In genomic region chr1:87683557-87683956, GRCh38 we compare ENCODE assay signal across 14 cellular contexts.
DNase-seq lines count a peak whose midpoint lies in the region; ATAC-seq, FAIRE-seq and TF ChIP-seq lines count a peak whose summit lies in the region.
"Had no signal": no experiment of that assay in that cellular context is flagged by ENCODE, and none has a peak within 500 bp of the region (broad histone marks: within the 10 kb centered on the region; RNA-seq: fewer than 3 reads in every experiment).

No MANE protein-coding gene starts in this region.

- peaks cover 12% of the 10 kb centered on the region for H3F3A ChIP-seq in Loucy (ENCODE audit: low read depth)

- in situ Hi-C loops in gastrocnemius medialis (cut with MboI; ENCODE audit: low sequenced_read_pairs in 4 of 4), result no loop called here

- no peak for TF ChIP-seq POLR2A in gastrocnemius medialis (IDR thresholded peaks at IDR 0.05)

- H3K36me3 ChIP-seq in Loucy (ENCODE audit: insufficient read depth, low read length) (no peaks in the 10 kb centered on the region), kidney (ENCODE audit: control insufficient read depth in 1 of 2, insufficient read depth in 2 of 2, low read length in 2 of 2) (no peaks in the 10 kb centered on the region), gastrocnemius medialis (no peaks in the 10 kb centered on the region)
- H3K36me3 ChIP-seq: tibial nerve had no signal

- no peak for TF ChIP-seq CTCF in Loucy (conservative IDR thresholded peaks at IDR 0.05; ENCODE audit: low read length)
- TF ChIP-seq CTCF in kidney (IDR thresholded peaks at IDR 0.05; ENCODE audit: borderline replicate concordance, extremely low read depth, insufficient read depth), result no peak
- no peak for TF ChIP-seq CTCF in gastrocnemius medialis (IDR thresholded peaks at IDR 0.05 in 4 of 5, conservative IDR thresholded peaks at IDR 0.05 in 1 of 5)

- H3K4me3 ChIP-seq in Loucy (ENCODE audit: low read length, poor library complexity, severe bottlenecking), result peak overlapping the region; percentile 73
- H3K4me3 ChIP-seq in kidney (ENCODE audit: low read length in 2 of 2), result peak overlapping the region; percentile 84 to 90
- H3K4me3 ChIP-seq in gastrocnemius medialis, result peak overlapping the region; percentile 55 to 74 (median 60)

- H3K4me1 ChIP-seq in Loucy (ENCODE audit: insufficient read depth, low read length, poor library complexity, severe bottlenecking) (peaks cover 37% of the 10 kb centered on the region), kidney (ENCODE audit: control insufficient read depth in 1 of 2, insufficient read depth in 1 of 2, low read depth in 1 of 2, low read length in 2 of 2) (no peaks in the 10 kb centered on the region), gastrocnemius medialis (peaks cover 6 to 8% of the 10 kb centered on the region in 2 donors)

- peak; percentile 19 for DNase-seq in NCI-H526 treated with DMSO at 0.1 percent for 48 hours (lab: John Stamatoyannopoulos, UW)
- no peak for DNase-seq in kidney
- no peak for DNase-seq in gastrocnemius medialis
- no peak for DNase-seq in HTR-8/SVneo (ENCODE audit: insufficient read length, low spot score)
- no peak for DNase-seq in occipital lobe (lab: John Stamatoyannopoulos, UW)
- no peak for DNase-seq in head of caudate nucleus
- DNase-seq: activated CD4-positive, alpha-beta T cell treated with anti-CD3 and anti-CD28 coated beads for 4 hours; amniotic stem cell; GDM1; RPMI8226; stimulated activated CD4-positive, alpha-beta T cell treated with anti-CD3 and anti-CD28 coated beads, Interleukin-2, amount 100 ng/mL, for 48 hours had no signal

- no peaks in the 10 kb centered on the region for H4K20me1 ChIP-seq in Loucy (ENCODE audit: insufficient read depth, low read length, poor library complexity, severe bottlenecking)

- no peaks in the 10 kb centered on the region for H3K27me3 ChIP-seq in Loucy (ENCODE audit: insufficient read depth, low read length, poor library complexity, severe bottlenecking)
- H3K27me3 ChIP-seq in gastrocnemius medialis, result no peaks in the 10 kb centered on the region
- H3K27me3 ChIP-seq: tibial nerve had no signal

- no peaks in the 10 kb centered on the region for H3K9me2 ChIP-seq in Loucy (replicated peaks; ENCODE audit: low read depth, low read length)

- H3K27ac ChIP-seq in kidney (ENCODE audit: low read depth in 2 of 2, low read length in 2 of 2), result no peak overlapping the region
- H3K27ac ChIP-seq in gastrocnemius medialis, result peak overlapping the region in 1 of 4 donors; percentile 37

- intact Hi-C loops in kidney (cut with DNase I), result no loop called here
- intact Hi-C loops in gastrocnemius medialis (cut with DNase I; ENCODE audit: low total_unique reads), result no loop called here
- intact Hi-C loops in head of caudate nucleus (cut with DNase I), result no loop called here

- peak in 1 of 2 donors; percentile 53 for ATAC-seq in gastrocnemius medialis
- ATAC-seq in HG03432 (IDR thresholded peaks at IDR 0.05; ENCODE audit: unreplicated experiment), result no peak

- no peak for FAIRE-seq in kidney (lab: Jason Lieb, UNC)
- FAIRE-seq in HTR-8/SVneo (lab: Jason Lieb, UNC), result no peak

- no peaks in the 10 kb centered on the region for H3K9me3 ChIP-seq in Loucy (ENCODE audit: insufficient read depth, low read depth, low read length)
- no peaks in the 10 kb centered on the region for H3K9me3 ChIP-seq in kidney (ENCODE audit: control insufficient read depth in 1 of 2, low read length in 2 of 2)
- H3K9me3 ChIP-seq in gastrocnemius medialis, result no peaks in the 10 kb centered on the region

- H3K79me2 ChIP-seq in Loucy (ENCODE audit: insufficient read depth, low read length), result no peaks in the 10 kb centered on the region

- H3K9ac ChIP-seq in Loucy (ENCODE audit: low read depth, low read length, poor library complexity, severe bottlenecking) (peak overlapping the region; percentile 67), kidney (ENCODE audit: low read length in 2 of 2) (no peak overlapping the region)

- H2AFZ ChIP-seq in Loucy (ENCODE audit: low read length), result peak overlapping the region; percentile 73

- peak overlapping the region; percentile 81 for H3K4me2 ChIP-seq in Loucy (ENCODE audit: low read depth, low read length, poor library complexity, severe bottlenecking)
